Comparison of ENCODE assay signal across 8 cellular contexts in genomic region chr9:71767421-71768321, GRCh38. TPM values are rescaled to one million over a fixed set of nuclear protein-coding genes. Genes with fewer than 3 reads are reported as not detected.
A peak's percentile ranks its signal among the peaks of the same experiment; 100 is the strongest.
DNase-seq lines count a peak whose midpoint lies in the region; ATAC-seq and TF ChIP-seq lines count a peak whose summit lies in the region.

No MANE protein-coding gene starts in this region.

- CTCF ChIA-PET in AG04450 (lab: Charles Lee): interaction anchor here (0.9 to 2.2 kb wide), 6 partner anchors 39 to 482 kb away, joined by 3 to 18 read pairs (median 6); no protein-coding TSS in a partner anchor
- CTCF ChIA-PET in activated naive CD4-positive, alpha-beta T cell treated with anti-CD3 and anti-CD28 coated beads, Interleukin-2, amount 10 ng/mL, durations not matched to agents 7 days and 5 days (lab: Charles Lee): interaction anchor here (0.7 to 3.7 kb wide), 14 partner anchors 13 to 483 kb away, joined by 3 to 18 read pairs (median 4); no protein-coding TSS in a partner anchor

- H3K9me3 ChIP-seq in AG04450 (ENCODE audit: control insufficient read depth, insufficient read depth, low read length) (no peaks in the 10 kb centered on the region; the same call in 1 of the 2 replicates), cardiac muscle cell (ENCODE audit: low read depth) (no peaks in the 10 kb centered on the region)

- H3K27me3 ChIP-seq in AG04450 (ENCODE audit: control insufficient read depth, insufficient read depth, low read length): no peaks in the 10 kb centered on the region
- no peaks in the 10 kb centered on the region for H3K27me3 ChIP-seq in cardiac muscle cell
- H3K27me3 ChIP-seq in rectal smooth muscle tissue (ENCODE audit: control insufficient read depth, insufficient read depth, low read length): no peaks in the 10 kb centered on the region

- POLR2A ChIA-PET in AG04450 (lab: Yijun Ruan, JAX): interaction anchor here (0.6 to 2.8 kb wide), 8 partner anchors 13 to 159 kb away, joined by 3 to 9 read pairs (median 4); partner anchors contain the start of genes ABHD17B and C9orf85

- peak overlapping the region; percentile 84 for H3K4me3 Mint-ChIP-seq in activated naive CD4-positive, alpha-beta T cell treated with anti-CD3 and anti-CD28 coated beads, Interleukin-2, amount 10 ng/mL, durations not matched to agents 7 days and 5 days

- H3K36me3 ChIP-seq in cardiac muscle cell (no peaks in the 10 kb centered on the region), rectal smooth muscle tissue (ENCODE audit: control insufficient read depth, insufficient read depth, low read length) (no peaks in the 10 kb centered on the region)

- TF ChIP-seq CTCF in AG04450 (IDR thresholded peaks at IDR 0.05; ENCODE audit: low read depth, low read length) (no peak), cardiac muscle cell (IDR thresholded peaks at IDR 0.05; ENCODE audit: low read depth, low read length) (no peak)

- H3K4me3 ChIP-seq in AG04450 (ENCODE audit: low read depth, low read length) (peak overlapping the region; percentile 84), cardiac muscle cell (peak overlapping the region; percentile 75), rectal smooth muscle tissue (ENCODE audit: low read length) (peak overlapping the region; percentile 83)

- no peaks in the 10 kb centered on the region for H3K9me3 Mint-ChIP-seq in activated naive CD4-positive, alpha-beta T cell treated with anti-CD3 and anti-CD28 coated beads, Interleukin-2, amount 10 ng/mL, durations not matched to agents 7 days and 5 days

- H3K27me3 Mint-ChIP-seq in activated naive CD4-positive, alpha-beta T cell treated with anti-CD3 and anti-CD28 coated beads, Interleukin-2, amount 10 ng/mL, durations not matched to agents 7 days and 5 days: no peaks in the 10 kb centered on the region

- no peak for ATAC-seq in HG03025 (IDR thresholded peaks at IDR 0.05; ENCODE audit: low FRiP score, unreplicated experiment)

- H3K36me3 Mint-ChIP-seq in activated naive CD4-positive, alpha-beta T cell treated with anti-CD3 and anti-CD28 coated beads, Interleukin-2, amount 10 ng/mL, durations not matched to agents 7 days and 5 days: peaks cover 31% of the 10 kb centered on the region

- H3K4me1 Mint-ChIP-seq in activated naive CD4-positive, alpha-beta T cell treated with anti-CD3 and anti-CD28 coated beads, Interleukin-2, amount 10 ng/mL, durations not matched to agents 7 days and 5 days: peaks cover 45% of the 10 kb centered on the region

- H3K27ac Mint-ChIP-seq in activated naive CD4-positive, alpha-beta T cell treated with anti-CD3 and anti-CD28 coated beads, Interleukin-2, amount 10 ng/mL, durations not matched to agents 7 days and 5 days: peak overlapping the region; percentile 96

- H3K9ac ChIP-seq in rectal smooth muscle tissue (ENCODE audit: low read length): peak overlapping the region; percentile 64

- H3K27ac ChIP-seq in AG04450 (ENCODE audit: low read depth, low read length) (peak overlapping the region; percentile 93), cardiac muscle cell (peak overlapping the region; percentile 94), rectal smooth muscle tissue (ENCODE audit: low read depth, low read length) (peak overlapping the region; percentile 96)

- H3K4me1 ChIP-seq in cardiac muscle cell (ENCODE audit: low read depth) (peaks cover 11% of the 10 kb centered on the region), rectal smooth muscle tissue (ENCODE audit: control insufficient read depth, insufficient read depth, low read length) (peaks cover 6% of the 10 kb centered on the region)

- DNase-seq in AG04450 (ENCODE audit: low read depth, low spot score) (no peak), HT-29 (ENCODE audit: low spot score) (peak; percentile 63), cardiac muscle cell (ENCODE audit: low read depth in 1 of 2, low spot score in 1 of 2) (peak; percentile 41 to 51), NCI-H446 treated with DMSO at 0.1 percent for 48 hours (lab: John Stamatoyannopoulos, UW) (no peak), HUDEP-2 (lab: John Stamatoyannopoulos, UW; ENCODE audit: unreplicated experiment in 76 of 76) (no peak)
- peak; percentile 40 for DNase-seq in activated naive CD4-positive, alpha-beta T cell treated with anti-CD3 and anti-CD28 coated beads, Interleukin-2, amount 10 ng/mL, durations not matched to agents 7 days and 5 days

RNA-seq across cellular contexts. Expression of gene CEMIP2, which starts 0.6 kb away (rescaled TPM):
- polyA plus RNA-seq in AG04450 (2011; rRNA removed): 54.4 and 57.0 TPM in 2 replicates
- polyA minus RNA-seq in AG04450 (2011; rRNA and poly(A)+ RNA removed): 124 and 152 TPM in 2 replicates
- 71.6 and 102 TPM in 2 replicates for total RNA-seq in HT-29 (2014; rRNA removed; shearing (Covaris generic))
- 16.5 and 39.4 TPM in 2 replicates for total RNA-seq in cardiac muscle cell
- 15.9 and 17.1 TPM in 2 replicates for polyA plus RNA-seq in cardiac muscle cell

Comparison
In these comparisons a context has a peak if more than half of its experiments do, and no peak if none do; other contexts are left out.
1. DNase-seq: peak in HT-29 (single experiment), activated naive CD4-positive, alpha-beta T cell treated with anti-CD3 and anti-CD28 coated beads, Interleukin-2, amount 10 ng/mL, durations not matched to agents 7 days and 5 days (single experiment) and cardiac muscle cell (2 of 2); none in AG04450 (single experiment), NCI-H446 treated with DMSO at 0.1 percent for 48 hours (single experiment) and HUDEP-2 (0 of 76).
2. Peak in every context shown above with its lines, with median percentiles within 50 percentile points of each other: H3K27ac ChIP-seq and H3K4me3 ChIP-seq.